ENCODE assay signal across 1 cellular context in genomic region chr15:74983725-74984231, GRCh38.
TF ChIP-seq lines count a peak whose summit lies in the region.

No MANE protein-coding gene starts in this region.

TF ChIP-seq in K562, 482 proteins besides CTCF, POLR2A, EP300 and RAD21:
- TF ChIP-seq ATF3 (IDR thresholded peaks at IDR 0.05) = peak; percentile 45; the same call in 1 of the 2 replicates
- TF ChIP-seq ATF3 (CRISPR knock-in tag; conservative IDR thresholded peaks at IDR 0.05) = no peak
- TF ChIP-seq ZNF239 (CRISPR knock-in tag; IDR thresholded peaks at IDR 0.05) = no peak
